ENCODE assay signal across 10 cellular contexts in genomic region chr15:52082197-52083036, GRCh38. TPM values are rescaled to one million over a fixed set of nuclear protein-coding genes. Genes with fewer than 3 reads are reported as not detected.
DNase-seq lines count a peak whose midpoint lies in the region; ATAC-seq, FAIRE-seq and TF ChIP-seq lines count a peak whose summit lies in the region.
"Had no signal": no experiment of that assay in that cellular context is flagged by ENCODE, and none has a peak within 500 bp of the region (broad histone marks: within the 10 kb centered on the region; RNA-seq: fewer than 3 reads in every experiment).

No MANE protein-coding gene starts in this region.

- 0 out of 2 replicates have a peak overlapping the region, but pooled peaks have one; percentile 16 for H3K18ac ChIP-seq in H1 (ENCODE audit: extremely low read depth, low read length)

- H3K79me2 ChIP-seq in H1 (ENCODE audit: control insufficient read depth in 1 of 2, insufficient read depth in 2 of 2, low read length in 2 of 2) (no peaks in the 10 kb centered on the region), smooth muscle cell (ENCODE audit: low read depth) (no peaks in the 10 kb centered on the region)

- no peak overlapping the region for H4K5ac ChIP-seq in H1 (ENCODE audit: insufficient read length, low read depth, low read length)

- H2AFZ ChIP-seq in H1 (ENCODE audit: low read length) = peak overlapping the region; percentile 92
- no peak overlapping the region for H2AFZ ChIP-seq in smooth muscle cell (ENCODE audit: low read depth)

- H3K4me1 Mint-ChIP-seq in IgD-negative memory B cell = peaks cover 13 to 17% (median 17%) of the 10 kb centered on the region in 3 donors

- no peak overlapping the region for H2BK20ac ChIP-seq in H1 (ENCODE audit: low read length)

- no peak for TF ChIP-seq RAD21 in H1 (IDR thresholded peaks at IDR 0.05 in 1 of 2, conservative IDR thresholded peaks at IDR 0.05 in 1 of 2; ENCODE audit: low read depth in 2 of 2, low read length in 2 of 2)

- no peaks in the 10 kb centered on the region for H3K36me3 Mint-ChIP-seq in IgD-negative memory B cell

- no peak overlapping the region for H2BK12ac ChIP-seq in H1 (ENCODE audit: low read depth, low read length)

- H3K27ac ChIP-seq in H1 (ENCODE audit: low read depth, low read length) (peak overlapping the region; percentile 1; the same call in 1 of the 2 replicates), smooth muscle cell (ENCODE audit: low read depth) (no peak overlapping the region), right atrium auricular region (no peak overlapping the region)
- H3K27ac ChIP-seq: epithelial cell of prostate had no signal

- POLR2A ChIA-PET in H1 (lab: Charles Lee; ENCODE audit: partially characterized antibody) = interaction anchor here (0.6 to 1.0 kb wide), 2 partner anchors 61 to 1338 kb away, joined by 3 read pairs; no protein-coding TSS in a partner anchor

- no peaks in the 10 kb centered on the region for H3F3A ChIP-seq in smooth muscle cell (ENCODE audit: low read depth)

- H3K4me2 ChIP-seq in H1 (ENCODE audit: insufficient read depth in 1 of 2, low read depth in 2 of 2, low read length in 2 of 2) = no peak overlapping the region; a peak in 1 of 4 replicates
- no peak overlapping the region for H3K4me2 ChIP-seq in smooth muscle cell

- no peak for TF ChIP-seq POLR2A in GM12892 (IDR thresholded peaks at IDR 0.05; ENCODE audit: low read depth, low read length)
- no peak for TF ChIP-seq POLR2A in H1 (IDR thresholded peaks at IDR 0.05; ENCODE audit: control extremely low read depth in 1 of 2, low read depth in 2 of 2, low read length in 2 of 2)

- peak overlapping the region; percentile 17 for H4K91ac ChIP-seq in H1 (replicated peaks; ENCODE audit: insufficient read length, low read length)

- H3K27ac Mint-ChIP-seq in IgD-negative memory B cell = peak overlapping the region in 2 of 3 donors; percentile 52 to 67

- H3K4me3 ChIP-seq in H1 (ENCODE audit: extremely low read depth in 1 of 4, insufficient read depth in 2 of 4, low read depth in 3 of 4, low read length in 4 of 4) = no peak overlapping the region
- no peak overlapping the region for H3K4me3 ChIP-seq in smooth muscle cell
- H3K4me3 ChIP-seq in right atrium auricular region = no peak overlapping the region

- no peaks in the 10 kb centered on the region for H3K9me3 Mint-ChIP-seq in IgD-negative memory B cell

- no peak overlapping the region for H3K4ac ChIP-seq in H1 (replicated peaks; ENCODE audit: insufficient read length, low read depth, low read length)

- TF ChIP-seq EP300 in H1 (IDR thresholded peaks at IDR 0.05; ENCODE audit: borderline replicate concordance in 1 of 2, low read depth in 2 of 2, low read length in 2 of 2) = no peak

- no peak overlapping the region for H3K23ac ChIP-seq in H1 (ENCODE audit: insufficient read length)

- H3K4me1 ChIP-seq in H1 (replicated peaks in 1 of 4; ENCODE audit: control insufficient read depth in 3 of 4, insufficient read depth in 4 of 4, low read length in 3 of 4) = peaks cover 0 to 4% (median 1%) of the 10 kb centered on the region in 4 experiments; a peak in 3 of 7 replicates
- peaks cover 5% of the 10 kb centered on the region for H3K4me1 ChIP-seq in smooth muscle cell (ENCODE audit: low read depth)
- no peaks in the 10 kb centered on the region for H3K4me1 ChIP-seq in right atrium auricular region

- CTCF ChIA-PET in H1 (lab: Charles Lee; ENCODE audit: partially characterized antibody) = interaction anchor here (0.7 to 3.0 kb wide), 9 partner anchors 8 to 652 kb away, joined by 3 to 8 read pairs (median 4); no protein-coding TSS in a partner anchor

- TF ChIP-seq CTCF in H1 (IDR thresholded peaks at IDR 0.05; ENCODE audit: control extremely low read depth in 1 of 3, insufficient read depth in 1 of 3, low read depth in 1 of 3, low read length in 3 of 3) = no peak
- no peak for TF ChIP-seq CTCF in smooth muscle cell (IDR thresholded peaks at IDR 0.05; ENCODE audit: borderline replicate concordance, insufficient read depth, poor library complexity, severe bottlenecking)
- TF ChIP-seq CTCF in right atrium auricular region (IDR thresholded peaks at IDR 0.05) = no peak

- no peaks in the 10 kb centered on the region for H3K79me1 ChIP-seq in H1 (ENCODE audit: low read depth, low read length)

- no peak overlapping the region for H3K56ac ChIP-seq in H1 (replicated peaks; ENCODE audit: insufficient read length, low read depth, low read length)

- 88% methylated on average over 5 of the region's 5 CpGs; no CpG with 5 or more reads in 1 of the 2 experiments for WGBS in H1 (ENCODE audit: extremely low coverage in 1 of 2, insufficient coverage in 1 of 2, insufficient read length in 1 of 2, insufficient replicate concordance in 2 of 2, low coverage in 1 of 2, low lambda C conversion rate in 2 of 2, missing lambda C conversion rate in 1 of 2), 2 experiments
- WGBS in smooth muscle cell (ENCODE audit: low lambda C conversion rate) = 84% methylated on average over 5 of the region's 5 CpGs

- no peak overlapping the region for H4K8ac ChIP-seq in H1 (ENCODE audit: extremely low read depth, insufficient read depth, low read length)

- peak overlapping the region in 2 of 4 donors; percentile 50 to 55 for H3K4me3 Mint-ChIP-seq in IgD-negative memory B cell

- H2BK15ac ChIP-seq in H1 (ENCODE audit: low read length) = no peak overlapping the region

- H3K27me3 ChIP-seq in H1 (replicated peaks in 1 of 4; ENCODE audit: control insufficient read depth in 3 of 4, extremely low read depth in 1 of 4, insufficient read depth in 3 of 4, low read length in 3 of 4) (no peaks in the 10 kb centered on the region), smooth muscle cell (ENCODE audit: low read depth) (no peaks in the 10 kb centered on the region), right atrium auricular region (no peaks in the 10 kb centered on the region)

- H2BK120ac ChIP-seq in H1 (replicated peaks; ENCODE audit: low read depth, low read length) = no peak overlapping the region

- H3K36me3 ChIP-seq in H1 (ENCODE audit: control insufficient read depth in 2 of 4, insufficient read depth in 4 of 4, low read length in 3 of 4) (no peaks in the 10 kb centered on the region), smooth muscle cell (ENCODE audit: low read depth) (no peaks in the 10 kb centered on the region), right atrium auricular region (no peaks in the 10 kb centered on the region)

- H3K9me3 ChIP-seq in H1 (ENCODE audit: insufficient read depth in 2 of 2, low read depth in 1 of 2, low read length in 1 of 2) (no peaks in the 10 kb centered on the region), smooth muscle cell (replicated peaks; ENCODE audit: low read depth) (peaks cover 6% of the 10 kb centered on the region), right atrium auricular region (peaks cover 0 to 14% of the 10 kb centered on the region in 2 donors)

- H3K9ac ChIP-seq in H1 (replicated peaks in 1 of 4; ENCODE audit: extremely low read depth in 1 of 4, low read depth in 3 of 4, low read length in 3 of 4) = no peak overlapping the region
- H3K9ac ChIP-seq in smooth muscle cell (ENCODE audit: low read depth) = no peak overlapping the region

- no peaks in the 10 kb centered on the region for H3K23me2 ChIP-seq in H1 (ENCODE audit: low read depth, low read length)

- peak; percentile 84 for FAIRE-seq in GM12892 (lab: Jason Lieb, UNC)
- FAIRE-seq in H1 (lab: Jason Lieb, UNC) = no peak
- FAIRE-seq in urothelium cell line (lab: Jason Lieb, UNC) = no peak
- FAIRE-seq: TTC549 had no signal

- no peak overlapping the region for H3K14ac ChIP-seq in H1 (ENCODE audit: insufficient read length)

- no peak for DNase-seq in GM12892 (ENCODE audit: insufficient read length)
- no peak for DNase-seq in H1 (ENCODE audit: low read depth in 1 of 2, low spot score in 2 of 2)
- no peak for DNase-seq in NCI-H2081 (lab: John Stamatoyannopoulos, UW)
- DNase-seq in urothelium cell line (ENCODE audit: low spot score) = no peak
- DNase-seq in smooth muscle cell (lab: John Stamatoyannopoulos, UW; ENCODE audit: unreplicated experiment) = no peak
- DNase-seq in right atrium auricular region (ENCODE audit: low spot score) = no peak

- H4K20me1 ChIP-seq in H1 (replicated peaks in 1 of 2; ENCODE audit: control insufficient read depth in 1 of 2, insufficient read depth in 2 of 2, low read length in 2 of 2) = no peaks in the 10 kb centered on the region
- no peaks in the 10 kb centered on the region for H4K20me1 ChIP-seq in smooth muscle cell (ENCODE audit: low read depth)

- no peak overlapping the region for H2BK5ac ChIP-seq in H1 (ENCODE audit: low read depth, low read length)

- peaks cover 2% of the 10 kb centered on the region for H3K27me3 Mint-ChIP-seq in IgD-negative memory B cell

- peak; percentile 76 for ATAC-seq in GM21528 (IDR thresholded peaks at IDR 0.05; ENCODE audit: low FRiP score, unreplicated experiment)

- H2AK5ac ChIP-seq in H1 (ENCODE audit: low read depth, low read length) = no peak overlapping the region

TF ChIP-seq in H1, 55 proteins besides CTCF, POLR2A, EP300 and RAD21 (continues in another document):
- TF ChIP-seq CEBPB (IDR thresholded peaks at IDR 0.05; ENCODE audit: low read depth, low read length) = no peak
- TF ChIP-seq NANOG (IDR thresholded peaks at IDR 0.05; ENCODE audit: insufficient read depth, low read depth, low read length, poor library complexity, severe bottlenecking) = no peak
- TF ChIP-seq USF2 (IDR thresholded peaks at IDR 0.05; ENCODE audit: low read length) = no peak
- no peak for TF ChIP-seq SP1 (IDR thresholded peaks at IDR 0.05; ENCODE audit: low read depth, low read length)
- TF ChIP-seq RBBP5 (IDR thresholded peaks at IDR 0.05; ENCODE audit: borderline replicate concordance, low read depth, low read length) = no peak

RNA-seq across cellular contexts. Expression of gene BCL2L10, which starts 30.2 kb away (rescaled TPM):
- polyA plus RNA-seq in GM12892 (2012; ENCODE audit: missing spikeins) = 3.7 TPM
- polyA plus RNA-seq in IgD-negative memory B cell = 0.59 TPM
- 0.40 TPM in 1 of 2 replicates, not detected in the other for total RNA-seq in H1 (2021; fragmentation: NEBNext Ultra II Directional; extraction: Animal tissue kit (Norgen Biotek cat#: 25700))
- 0.62 and 1.3 TPM in 2 replicates for polyA plus RNA-seq in H1 (2011; rRNA removed)
- 0.87 TPM for polyA plus RNA-seq in H1 (2011; cell fraction: cytosol; rRNA removed)
- 0.54 TPM for polyA plus RNA-seq in H1 (2011; cell fraction: nucleus; rRNA removed)
- polyA plus RNA-seq in H1 (2012, experiment 1 of 2) = 0.24 to 0.42 TPM (median 0.34 TPM) in 3 of 4 replicates, not detected in the other
- 0.76 TPM for polyA plus RNA-seq in H1 (2012, experiment 2 of 2)
- 0.30 TPM for polyA plus RNA-seq in H1 (2013, experiment 1 of 2)
- 0.17 TPM for polyA plus RNA-seq in H1 (2013, experiment 2 of 2)
- not detected in 2 replicates for polyA minus RNA-seq in H1 (2011; rRNA and poly(A)+ RNA removed)
- not detected for polyA minus RNA-seq in H1 (2011; cell fraction: cytosol; rRNA and poly(A)+ RNA removed)
- polyA minus RNA-seq in H1 (2011; cell fraction: nucleus; rRNA and poly(A)+ RNA removed) = 0.90 TPM
- 0.31 TPM in 1 of 2 replicates, not detected in the other for total RNA-seq in smooth muscle cell
- polyA plus RNA-seq in smooth muscle cell = not detected in 2 replicates
- total RNA-seq in right atrium auricular region = under 1 TPM in 1 of 2 donors, not detected in 1; 0.37 TPM
